In the genomic region with DNA sequence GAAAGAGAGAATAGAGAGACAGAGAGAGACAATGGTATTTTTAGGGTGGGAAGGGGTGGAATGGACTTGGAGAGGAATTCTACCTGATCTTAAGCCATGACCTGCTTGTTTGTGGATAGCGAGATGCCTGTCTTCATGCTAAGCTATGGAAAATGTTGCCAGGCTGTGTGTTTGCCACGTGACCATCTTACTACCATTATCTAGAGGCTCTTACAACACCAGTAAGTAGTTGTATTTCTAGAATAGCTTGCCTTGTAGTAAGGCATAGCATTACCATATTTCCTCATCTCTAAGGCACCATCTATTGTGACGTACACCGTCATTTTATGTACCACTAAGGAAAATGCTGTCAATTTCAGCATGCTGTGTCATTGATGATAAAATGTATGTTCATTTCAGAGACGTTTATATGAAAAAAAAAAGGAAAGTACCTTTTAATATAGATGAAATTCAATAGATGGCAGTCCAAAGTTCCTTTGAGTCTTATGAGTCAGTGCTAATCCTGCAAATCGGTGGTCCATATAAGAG, we compare ENCODE assay signal across 29 cellular contexts.
"Had no signal": no experiment of that assay in that cellular context is flagged by ENCODE, and none has a peak within 500 bp of the region (broad histone marks: within the 10 kb centered on the region; RNA-seq: fewer than 3 reads in every experiment).

No MANE protein-coding gene starts in this region.

- FAIRE-seq: islet of Langerhans, kidney had no signal

- H3K36me3 ChIP-seq: left lung, lower lobe of right lung, ovary, right atrium auricular region, right lobe of liver, tibial nerve, upper lobe of left lung, vagina had no signal

- DNase-seq: hypothalamus; immature natural killer cell; kidney; left colon; left lung; lower lobe of right lung; mammary epithelial cell; mesendoderm; naive B cell; natural killer cell; nephron progenitor cell; ovary; right lobe of liver; stimulated activated CD4-positive, alpha-beta T cell treated with anti-CD3 and anti-CD28 coated beads, Interleukin-1b, Interleukin-23, amount 100 ng/mL, for 48 hours; stimulated activated CD4-positive, alpha-beta T cell treated with anti-CD3 and anti-CD28 coated beads, Interleukin-2, amount 100 ng/mL, for 48 hours; stimulated activated CD4-positive, alpha-beta T cell treated with anti-CD3 and anti-CD28 coated beads, Interleukin-4, amount 100 ng/mL, for 4 hours; stimulated activated CD8-positive, alpha-beta memory T cell treated with anti-CD3 and anti-CD28 coated beads, Interleukin-4, amount 100 ng/mL, for 48 hours; stimulated activated naive CD4-positive, alpha-beta T cell treated with Interleukin-2 at 50 U/mL for 16 hours; stimulated activated naive CD8-positive, alpha-beta T cell treated with anti-CD3 and anti-CD28 coated beads, Interleukin-15, amount 100 ng/mL, for 72 hours; substantia nigra; upper lobe of left lung had no signal

- ATAC-seq: left colon; left lung; lower lobe of right lung; natural killer cell; right lobe of liver; stimulated activated memory B cell treated with anti-CD40 and anti-IgM and Interleukin-4, amounts not matched to agents 10 μg/mL and 1 μg/mL and 100 μg/mL, for 72 hours; stimulated activated naive CD8-positive, alpha-beta T cell treated with anti-CD3 and anti-CD28 coated beads, Interleukin-15, amount 100 ng/mL, for 72 hours had no signal

- H3K9me3 ChIP-seq: left lung, lower lobe of right lung, ovary, right atrium auricular region, right lobe of liver, tibial nerve, upper lobe of left lung, vagina had no signal

- H3K27me3 ChIP-seq: left lung, ovary, right atrium auricular region, right lobe of liver, tibial nerve, upper lobe of left lung, vagina had no signal

- H3K27ac ChIP-seq: left lung, lower lobe of right lung, ovary, right atrium auricular region, right lobe of liver, tibial nerve, upper lobe of left lung, vagina had no signal

- H3K9me3 Mint-ChIP-seq: immature natural killer cell; mesothelial cell of epicardium; naive B cell; natural killer cell; nephron progenitor cell; stimulated activated memory B cell treated with anti-CD40 and anti-IgM and Interleukin-4, amounts not matched to agents 10 μg/mL and 1 μg/mL and 100 μg/mL, for 72 hours; stimulated activated naive CD8-positive, alpha-beta T cell treated with anti-CD3 and anti-CD28 coated beads, Interleukin-15, amount 100 ng/mL, for 72 hours had no signal

- H3K27me3 Mint-ChIP-seq: stimulated activated naive CD8-positive, alpha-beta T cell treated with anti-CD3 and anti-CD28 coated beads, Interleukin-15, amount 100 ng/mL, for 72 hours had no signal

- H3K4me1 ChIP-seq: left lung, lower lobe of right lung, right atrium auricular region, right lobe of liver, tibial nerve, upper lobe of left lung, vagina had no signal

- H3K36me3 Mint-ChIP-seq: immature natural killer cell; mesothelial cell of epicardium; naive B cell; natural killer cell; stimulated activated memory B cell treated with anti-CD40 and anti-IgM and Interleukin-4, amounts not matched to agents 10 μg/mL and 1 μg/mL and 100 μg/mL, for 72 hours had no signal

- H3K4me1 Mint-ChIP-seq: immature natural killer cell; naive B cell; natural killer cell; stimulated activated memory B cell treated with anti-CD40 and anti-IgM and Interleukin-4, amounts not matched to agents 10 μg/mL and 1 μg/mL and 100 μg/mL, for 72 hours; stimulated activated naive CD8-positive, alpha-beta T cell treated with anti-CD3 and anti-CD28 coated beads, Interleukin-15, amount 100 ng/mL, for 72 hours had no signal

- H3K27ac Mint-ChIP-seq: immature natural killer cell; mesothelial cell of epicardium; natural killer cell; nephron progenitor cell; progenitor cell of endocrine pancreas; stimulated activated memory B cell treated with anti-CD40 and anti-IgM and Interleukin-4, amounts not matched to agents 10 μg/mL and 1 μg/mL and 100 μg/mL, for 72 hours; stimulated activated naive CD8-positive, alpha-beta T cell treated with anti-CD3 and anti-CD28 coated beads, Interleukin-15, amount 100 ng/mL, for 72 hours had no signal

- H3K4me3 Mint-ChIP-seq: immature natural killer cell; mesothelial cell of epicardium; naive B cell; natural killer cell; nephron progenitor cell; stimulated activated memory B cell treated with anti-CD40 and anti-IgM and Interleukin-4, amounts not matched to agents 10 μg/mL and 1 μg/mL and 100 μg/mL, for 72 hours; stimulated activated naive CD8-positive, alpha-beta T cell treated with anti-CD3 and anti-CD28 coated beads, Interleukin-15, amount 100 ng/mL, for 72 hours had no signal

- H3K4me3 ChIP-seq: left lung, lower lobe of right lung, ovary, right atrium auricular region, right lobe of liver, smooth muscle cell, tibial nerve, upper lobe of left lung, vagina had no signal

- H3K4me2 ChIP-seq: smooth muscle cell had no signal
